Comparison of ENCODE assay signal across 10 cellular contexts in the genomic region with DNA sequence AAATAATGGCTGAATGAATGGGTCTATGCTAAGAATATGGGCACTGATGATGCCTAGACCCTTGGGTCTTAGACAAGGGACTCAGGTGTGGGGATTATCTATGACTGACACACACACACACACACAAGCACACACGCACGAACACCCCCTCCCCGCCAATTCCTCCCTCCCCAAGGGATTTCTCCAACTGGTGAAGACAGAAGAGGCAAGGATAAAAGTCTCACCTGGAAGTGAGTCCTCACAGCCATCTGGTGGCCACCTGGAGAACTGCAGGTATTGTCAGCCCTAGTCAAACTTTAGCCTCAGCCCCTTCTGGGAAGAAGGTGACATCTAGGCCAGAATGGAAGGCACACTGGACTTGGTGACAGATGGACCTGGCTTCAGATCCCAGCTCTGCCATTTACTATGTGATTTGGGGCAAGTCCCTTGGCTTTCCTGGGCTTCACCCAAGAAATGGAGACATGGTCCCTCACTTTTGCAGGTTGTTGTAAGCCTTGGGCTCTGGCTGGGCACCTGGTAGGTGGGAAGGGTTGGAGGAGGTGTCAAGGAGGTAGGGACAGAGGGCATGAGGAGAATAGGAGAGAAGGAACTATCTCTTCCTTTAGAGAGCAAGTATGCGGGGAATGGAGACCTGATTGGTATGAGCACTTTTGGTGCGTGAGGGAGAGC. TPM values are rescaled to one million over a fixed set of nuclear protein-coding genes. Genes with fewer than 3 reads are reported as not detected.
DNase-seq lines count a peak whose midpoint lies in the region; ATAC-seq and TF ChIP-seq lines count a peak whose summit lies in the region.
"Had no signal": no experiment of that assay in that cellular context is flagged by ENCODE, and none has a peak within 500 bp of the region (broad histone marks: within the 10 kb centered on the region; RNA-seq: fewer than 3 reads in every experiment).

No MANE protein-coding gene starts in this region.

- H3K4me3 Mint-ChIP-seq in immature natural killer cell, result peak overlapping the region in 1 of 5 donors; percentile 11

- peaks cover 11 to 16% of the 10 kb centered on the region in 2 donors for H3K4me1 ChIP-seq in adrenal gland (replicated peaks in 1 of 2)

- H3K27ac Mint-ChIP-seq in immature natural killer cell, result peak overlapping the region in 2 of 6 donors; percentile 51 to 74

- ATAC-seq in GM18519 (IDR thresholded peaks at IDR 0.05; ENCODE audit: low FRiP score, unreplicated experiment), result no peak
- ATAC-seq in GM19324 (IDR thresholded peaks at IDR 0.05; ENCODE audit: low FRiP score, unreplicated experiment), result no peak

- no peak for TF ChIP-seq POLR2A in adrenal gland (IDR thresholded peaks at IDR 0.05)

- no peaks in the 10 kb centered on the region for H3K36me3 ChIP-seq in adrenal gland (replicated peaks in 1 of 2)

- H3K27ac ChIP-seq in adrenal gland, result peak overlapping the region in 1 of 5 donors; percentile 6
- H3K27ac ChIP-seq: SK-N-MC had no signal

- H3K27me3 Mint-ChIP-seq in immature natural killer cell (ENCODE audit: low read depth in 3 of 3), result peaks cover 6 to 15% (median 11%) of the 10 kb centered on the region in 3 donors

- H3K4me1 Mint-ChIP-seq in immature natural killer cell, result peaks cover 9 to 13% of the 10 kb centered on the region in 2 donors

- intact Hi-C loops in adrenal gland (cut with DNase I), result no loop called here

- no peaks in the 10 kb centered on the region for H3K9me3 Mint-ChIP-seq in immature natural killer cell

- WGBS in adrenal gland, 4 donors, result 39 to 94% (median 40%) methylated on average over 2 to 5 of the region's 5 CpGs

- H3K36me3 Mint-ChIP-seq in immature natural killer cell, result no peaks in the 10 kb centered on the region

- DNase-seq in DMS53 (lab: John Stamatoyannopoulos, UW) (peak; percentile 86), KG1 (lab: John Stamatoyannopoulos, UW) (peak; percentile 64), T follicular helper cell (ENCODE audit: low read depth) (peak; percentile 67), adrenal gland (peak in 6 of 7 donors; percentile 70 to 91 (median 78)), immature natural killer cell (peak; percentile 59 to 69 (median 65))
- DNase-seq in stimulated activated CD4-positive, alpha-beta T cell treated with anti-CD3 and anti-CD28 coated beads, Interleukin-2, amount 100 ng/mL, for 48 hours, result peak; percentile 69 to 70

- TF ChIP-seq CTCF in adrenal gland (IDR thresholded peaks at IDR 0.05), result peak; percentile 80 to 90 (median 84)

- H3K27me3 ChIP-seq in adrenal gland, result no peaks in the 10 kb centered on the region

- H3K9me3 ChIP-seq in adrenal gland (replicated peaks in 1 of 3), result no peaks in the 10 kb centered on the region

- H3K4me3 ChIP-seq in adrenal gland, result no peak overlapping the region
- H3K4me3 ChIP-seq: SK-N-MC had no signal

RNA-seq across cellular contexts. Expression of a gene that starts 4.0 kb away (rescaled TPM):
- total RNA-seq in adrenal gland, result 1 to 10 TPM in 2 of 8 donors, under 1 TPM in 1, not detected in 5; 0.19 to 2.0 (median 1.1) TPM
- polyA plus RNA-seq in adrenal gland (1 to 10 TPM in 1 of 3 donors, under 1 TPM in 2; 0.40 to 1.0 (median 0.64) TPM), immature natural killer cell (not detected)

RNA-seq across cellular contexts. Expression of a gene that starts 5.3 kb away (rescaled TPM):
- total RNA-seq in adrenal gland, result 1 to 10 TPM in 1 of 8 donors, under 1 TPM in 2, not detected in 5; 0.18 to 2.6 (median 0.65) TPM
- under 1 TPM in 2 of 3 donors, not detected in 1; 0.13 to 0.16 TPM for polyA plus RNA-seq in adrenal gland
- polyA plus RNA-seq in immature natural killer cell, result not detected
- total RNA-seq: urinary bladder had no signal

RNA-seq across cellular contexts. Expression of a gene that starts 13.8 kb away (rescaled TPM):
- total RNA-seq in adrenal gland, result 10 to 100 TPM; 14.8 to 83.3 (median 44.8) TPM
- polyA plus RNA-seq in adrenal gland, result 10 to 100 TPM; 17.0 to 72.8 (median 23.2) TPM
- not detected for polyA plus RNA-seq in immature natural killer cell
- total RNA-seq: urinary bladder had no signal

RNA-seq across cellular contexts. Expression of a gene that starts 21.7 kb away (rescaled TPM):
- 10 to 100 TPM; 10.5 to 48.2 (median 26.6) TPM for total RNA-seq in adrenal gland
- polyA plus RNA-seq in adrenal gland (100 to 1,000 TPM in 1 of 3 donors, 10 to 100 TPM in 2; 14.2 to 136 (median 83.9) TPM), immature natural killer cell (1 to 10 TPM; 2.0 to 5.1 (median 3.6) TPM)

RNA-seq across cellular contexts. Expression of a gene that starts 46.6 kb away (rescaled TPM):
- 1 to 10 TPM in 3 of 8 donors, under 1 TPM in 4, not detected in 1; 0.43 to 2.0 (median 0.99) TPM for total RNA-seq in adrenal gland
- polyA plus RNA-seq in adrenal gland (10 to 100 TPM in 1 of 3 donors, 1 to 10 TPM in 1, not detected in 1; 3.0 to 10.9 TPM), immature natural killer cell (100 to 1,000 TPM; 157 to 211 (median 158) TPM)

Comparison
In these comparisons a context has a peak if more than half of its experiments do, and no peak if none do; other contexts are left out.
1. RNA of a gene that starts 13.8 kb away (polyA plus RNA-seq): 17.0 to 72.8 TPM in adrenal gland; not detected in immature natural killer cell; every median in the first group is over 10 times any median in the second.
2. Peak in every context shown above with its lines, with median percentiles within 50 percentile points of each other: DNase-seq.